In the genomic region with DNA sequence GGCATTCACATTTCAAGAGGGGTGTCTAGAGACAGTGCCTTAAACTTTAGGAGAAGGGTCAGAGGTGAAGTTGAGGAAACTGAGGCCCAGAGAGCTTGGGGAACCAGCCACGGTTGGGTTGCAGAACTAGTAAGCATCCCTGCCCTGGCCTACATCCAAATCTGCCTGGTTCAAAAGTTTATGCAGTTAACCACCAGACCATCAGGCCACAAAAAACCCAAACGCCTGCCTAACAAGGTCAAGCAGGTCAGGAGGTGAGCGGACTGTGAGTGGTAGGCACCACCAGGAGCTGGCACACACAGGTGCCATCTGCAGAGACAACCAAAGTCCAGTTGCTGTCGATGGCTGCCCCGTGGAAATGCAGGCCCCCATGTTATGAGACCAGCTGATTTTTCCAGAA, we compare ENCODE assay signal across 36 cellular contexts.
"Had no signal": no experiment of that assay in that cellular context is flagged by ENCODE, and none has a peak within 500 bp of the region (broad histone marks: within the 10 kb centered on the region; RNA-seq: fewer than 3 reads in every experiment).

No MANE protein-coding gene starts in this region.

- H3K27me3 ChIP-seq: adrenal gland, ascending aorta, body of pancreas, brain microvascular endothelial cell, cardiac muscle cell had no signal

- ATAC-seq: activated naive CD4-positive, alpha-beta T cell treated with anti-CD3 and anti-CD28 coated beads, Interleukin-2, amount 50 U/mL, for 72 hours; activated naive CD8-positive, alpha-beta T cell treated with anti-CD3 and anti-CD28 coated beads, Interleukin-2, amount 50 U/mL, for 24 hours; activated T-cell treated with anti-CD3 and anti-CD28 coated beads, Interleukin-2, amount 50 U/mL, for 4 hours; activated T-cell treated with anti-CD3 and anti-CD28 coated beads, Interleukin-2, amount 50 U/mL, for 72 hours; activated T-helper 17 cell treated with anti-CD3 and anti-CD28 coated beads, Interleukin-2, amount 50 U/mL, for 72 hours; body of pancreas had no signal

- H3K9me3 ChIP-seq: adrenal gland, ascending aorta, body of pancreas, breast epithelium had no signal

- H3K4me3 ChIP-seq: adrenal gland, ascending aorta, body of pancreas, breast epithelium, cardiac muscle cell had no signal

- H3K27ac Mint-ChIP-seq: activated naive CD4-positive, alpha-beta T cell treated with anti-CD3 and anti-CD28 coated beads, Interleukin-2, amount 10 ng/mL, durations not matched to agents 7 days and 5 days; activated naive CD4-positive, alpha-beta T cell treated with anti-CD3 and anti-CD28 coated beads, Interleukin-2, amount 50 U/mL, for 24 hours; activated naive CD4-positive, alpha-beta T cell treated with anti-CD3 and anti-CD28 coated beads, Interleukin-2, amount 50 U/mL, for 72 hours; activated naive CD8-positive, alpha-beta T cell; activated naive CD8-positive, alpha-beta T cell treated with anti-CD3 and anti-CD28 coated beads for 36 hours; activated naive CD8-positive, alpha-beta T cell treated with anti-CD3 and anti-CD28 coated beads, Interleukin-2, amount 10 ng/mL, durations not matched to agents 7 days and 5 days; activated naive CD8-positive, alpha-beta T cell treated with anti-CD3 and anti-CD28 coated beads, Interleukin-2, amount 50 U/mL, for 24 hours; activated T-cell treated with anti-CD3 and anti-CD28 coated beads, Interleukin-2, amount 50 U/mL, for 24 hours; activated T-cell treated with anti-CD3 and anti-CD28 coated beads, Interleukin-2, amount 50 U/mL, for 72 hours; activated T-helper 1 cell treated with anti-CD3 and anti-CD28 coated beads, Interleukin-12 subunit alpha, Interleukin-12 subunit beta, Interleukin-2, Interleukin-4 antibody, amounts not matched to agents 30 ng/mL and 10 ng/mL and 1 ng/mL, durations not matched to agents 14 hours and 24 hours and 36 hours; activated T-helper 17 cell treated with anti-CD3 and anti-CD28 coated beads, Interleukin-2, amount 50 U/mL, for 72 hours; activated T-helper 2 cell treated with anti-CD3 and anti-CD28 coated beads, Interferon-gamma antibody, Interleukin-2, Interleukin-4, amounts not matched to agents 10 μg/mL and 5 μg/mL and 100 μg/mL, durations not matched to agents 14 hours and 24 hours and 36 hours had no signal

- H3K36me3 Mint-ChIP-seq: activated naive CD4-positive, alpha-beta T cell treated with anti-CD3 and anti-CD28 coated beads, Interleukin-2, amount 10 ng/mL, durations not matched to agents 7 days and 5 days; activated naive CD4-positive, alpha-beta T cell treated with anti-CD3 and anti-CD28 coated beads, Interleukin-2, amount 50 U/mL, for 24 hours; activated naive CD4-positive, alpha-beta T cell treated with anti-CD3 and anti-CD28 coated beads, Interleukin-2, amount 50 U/mL, for 72 hours; activated naive CD8-positive, alpha-beta T cell; activated naive CD8-positive, alpha-beta T cell treated with anti-CD3 and anti-CD28 coated beads for 36 hours; activated naive CD8-positive, alpha-beta T cell treated with anti-CD3 and anti-CD28 coated beads, Interleukin-2, amount 10 ng/mL, durations not matched to agents 7 days and 5 days; brain had no signal

- H3K4me3 Mint-ChIP-seq: activated naive CD4-positive, alpha-beta T cell treated with anti-CD3 and anti-CD28 coated beads, Interleukin-2, amount 10 ng/mL, durations not matched to agents 7 days and 5 days; activated naive CD4-positive, alpha-beta T cell treated with anti-CD3 and anti-CD28 coated beads, Interleukin-2, amount 50 U/mL, for 24 hours; activated naive CD8-positive, alpha-beta T cell; activated naive CD8-positive, alpha-beta T cell treated with anti-CD3 and anti-CD28 coated beads for 36 hours; activated naive CD8-positive, alpha-beta T cell treated with anti-CD3 and anti-CD28 coated beads, Interleukin-2, amount 10 ng/mL, durations not matched to agents 7 days and 5 days; activated naive CD8-positive, alpha-beta T cell treated with anti-CD3 and anti-CD28 coated beads, Interleukin-2, amount 50 U/mL, for 24 hours; activated T-cell treated with anti-CD3 and anti-CD28 coated beads, Interleukin-2, amount 50 U/mL, for 24 hours; activated T-cell treated with anti-CD3 and anti-CD28 coated beads, Interleukin-2, amount 50 U/mL, for 4 hours; activated T-cell treated with anti-CD3 and anti-CD28 coated beads, Interleukin-2, amount 50 U/mL, for 72 hours; activated T-helper 1 cell treated with anti-CD3 and anti-CD28 coated beads, Interleukin-12 subunit alpha, Interleukin-12 subunit beta, Interleukin-2, Interleukin-4 antibody, amounts not matched to agents 30 ng/mL and 10 ng/mL and 1 ng/mL, durations not matched to agents 14 hours and 24 hours and 36 hours; activated T-helper 17 cell treated with anti-CD3 and anti-CD28 coated beads, Interleukin-2, amount 50 U/mL, for 72 hours; brain; central memory CD8-positive, alpha-beta T cell had no signal

- DNase-seq: activated effector memory CD4-positive, alpha-beta T cell treated with anti-CD3 and anti-CD28 coated beads, Interleukin-2, amount 50 U/mL, for 16 hours; activated effector memory CD4-positive, alpha-beta T cell treated with Interleukin-2 at 50 U/mL for 16 hours; activated gamma-delta T cell; activated gamma-delta T cell treated with Interleukin-2 at 50 U/mL for 16 hours; activated naive CD4-positive, alpha-beta T cell; activated naive CD4-positive, alpha-beta T cell treated with anti-CD3 and anti-CD28 coated beads, Interleukin-2, amount 10 ng/mL, durations not matched to agents 7 days and 5 days; activated naive CD4-positive, alpha-beta T cell treated with anti-CD3 and anti-CD28 coated beads, Interleukin-2, amount 50 U/mL, for 16 hours; activated naive CD4-positive, alpha-beta T cell treated with Interleukin-2 at 50 U/mL for 16 hours; activated naive CD8-positive, alpha-beta T cell treated with anti-CD3 and anti-CD28 coated beads for 36 hours; activated naive CD8-positive, alpha-beta T cell treated with anti-CD3 and anti-CD28 coated beads, Interleukin-2, amount 10 ng/mL, durations not matched to agents 7 days and 5 days; activated naive CD8-positive, alpha-beta T cell treated with anti-CD3 and anti-CD28 coated beads, Interleukin-2, amount 50 U/mL, for 24 hours; activated T-cell treated with anti-CD3 and anti-CD28 coated beads, Interleukin-2, amount 50 U/mL, for 24 hours; activated T-cell treated with anti-CD3 and anti-CD28 coated beads, Interleukin-2, amount 50 U/mL, for 4 hours; activated T-cell treated with anti-CD3 and anti-CD28 coated beads, Interleukin-2, amount 50 U/mL, for 48 hours; activated T-cell treated with anti-CD3 and anti-CD28 coated beads, Interleukin-2, amount 50 U/mL, for 72 hours; adrenal gland; amniotic stem cell; amygdala; anterior cingulate cortex; aorta; body of pancreas; brain microvascular endothelial cell; caudate nucleus; central memory CD4-positive, alpha-beta T cell; cerebellar nuclear complex had no signal

- H3K27ac ChIP-seq: adrenal gland, ascending aorta, body of pancreas, brain microvascular endothelial cell, breast epithelium, cardiac muscle cell had no signal

- H3K4me1 ChIP-seq: adrenal gland, ascending aorta, body of pancreas, breast epithelium had no signal

- H3K9me3 Mint-ChIP-seq: activated naive CD4-positive, alpha-beta T cell treated with anti-CD3 and anti-CD28 coated beads, Interleukin-2, amount 10 ng/mL, durations not matched to agents 7 days and 5 days; activated naive CD4-positive, alpha-beta T cell treated with anti-CD3 and anti-CD28 coated beads, Interleukin-2, amount 50 U/mL, for 24 hours; activated naive CD4-positive, alpha-beta T cell treated with anti-CD3 and anti-CD28 coated beads, Interleukin-2, amount 50 U/mL, for 72 hours; activated naive CD8-positive, alpha-beta T cell treated with anti-CD3 and anti-CD28 coated beads for 36 hours; activated naive CD8-positive, alpha-beta T cell treated with anti-CD3 and anti-CD28 coated beads, Interleukin-2, amount 10 ng/mL, durations not matched to agents 7 days and 5 days; activated naive CD8-positive, alpha-beta T cell treated with anti-CD3 and anti-CD28 coated beads, Interleukin-2, amount 50 U/mL, for 24 hours; activated T-cell treated with anti-CD3 and anti-CD28 coated beads, Interleukin-2, amount 50 U/mL, for 24 hours; activated T-cell treated with anti-CD3 and anti-CD28 coated beads, Interleukin-2, amount 50 U/mL, for 4 hours; activated T-cell treated with anti-CD3 and anti-CD28 coated beads, Interleukin-2, amount 50 U/mL, for 72 hours; activated T-helper 1 cell treated with anti-CD3 and anti-CD28 coated beads, Interleukin-12 subunit alpha, Interleukin-12 subunit beta, Interleukin-2, Interleukin-4 antibody, amounts not matched to agents 30 ng/mL and 10 ng/mL and 1 ng/mL, durations not matched to agents 14 hours and 24 hours and 36 hours; activated T-helper 17 cell treated with anti-CD3 and anti-CD28 coated beads, Interleukin-2, amount 50 U/mL, for 72 hours; activated T-helper 2 cell treated with anti-CD3 and anti-CD28 coated beads, Interferon-gamma antibody, Interleukin-2, Interleukin-4, amounts not matched to agents 10 μg/mL and 5 μg/mL and 100 μg/mL, durations not matched to agents 14 hours and 24 hours and 36 hours; central memory CD8-positive, alpha-beta T cell had no signal

- H3K27me3 Mint-ChIP-seq: activated naive CD8-positive, alpha-beta T cell treated with anti-CD3 and anti-CD28 coated beads, Interleukin-2, amount 10 ng/mL, durations not matched to agents 7 days and 5 days; activated T-cell treated with anti-CD3 and anti-CD28 coated beads, Interleukin-2, amount 50 U/mL, for 24 hours; activated T-helper 17 cell treated with anti-CD3 and anti-CD28 coated beads, Interleukin-2, amount 50 U/mL, for 72 hours had no signal

- H3K4me1 Mint-ChIP-seq: activated naive CD4-positive, alpha-beta T cell treated with anti-CD3 and anti-CD28 coated beads, Interleukin-2, amount 10 ng/mL, durations not matched to agents 7 days and 5 days; activated naive CD4-positive, alpha-beta T cell treated with anti-CD3 and anti-CD28 coated beads, Interleukin-2, amount 50 U/mL, for 24 hours; activated naive CD8-positive, alpha-beta T cell treated with anti-CD3 and anti-CD28 coated beads for 36 hours; activated naive CD8-positive, alpha-beta T cell treated with anti-CD3 and anti-CD28 coated beads, Interleukin-2, amount 10 ng/mL, durations not matched to agents 7 days and 5 days; activated naive CD8-positive, alpha-beta T cell treated with anti-CD3 and anti-CD28 coated beads, Interleukin-2, amount 50 U/mL, for 24 hours; activated T-helper 17 cell treated with anti-CD3 and anti-CD28 coated beads, Interleukin-2, amount 50 U/mL, for 72 hours; central memory CD8-positive, alpha-beta T cell had no signal

- H3K36me3 ChIP-seq: adrenal gland, ascending aorta, brain microvascular endothelial cell, breast epithelium, cardiac muscle cell had no signal
